Comparison of ENCODE assay signal across 8 cellular contexts in genomic region chr10:92240289-92241157, GRCh38. TPM values are rescaled to one million over a fixed set of nuclear protein-coding genes. Genes with fewer than 3 reads are reported as not detected.
DNase-seq lines count a peak whose midpoint lies in the region; ATAC-seq and TF ChIP-seq lines count a peak whose summit lies in the region.

No MANE protein-coding gene starts in this region.

- intact Hi-C loops in Calu3 (cut with micrococcal nuclease; ENCODE audit: unreplicated experiment): loop anchor here (5.0 kb wide), 2 partner anchors 118 to 153 kb away; no protein-coding TSS in a partner anchor

- H3K36me3 ChIP-seq in HUES6 (ENCODE audit: control insufficient read depth, insufficient read depth, low read length): no peaks in the 10 kb centered on the region
- no peaks in the 10 kb centered on the region for H3K36me3 ChIP-seq in neuron (ENCODE audit: insufficient read depth, low read length)

- H3K4me1 Mint-ChIP-seq in Calu3 (ENCODE audit: low read depth, unreplicated experiment): peaks cover 41% of the 10 kb centered on the region
- peaks cover 40% of the 10 kb centered on the region for H3K4me1 Mint-ChIP-seq in activated naive CD8-positive, alpha-beta T cell treated with anti-CD3 and anti-CD28 coated beads, Interleukin-2, amount 50 U/mL, for 24 hours

- peak overlapping the region; percentile 78 for H3K4me3 Mint-ChIP-seq in Calu3 (ENCODE audit: low read depth, unreplicated experiment)
- peak overlapping the region; percentile 89 for H3K4me3 Mint-ChIP-seq in activated naive CD8-positive, alpha-beta T cell treated with anti-CD3 and anti-CD28 coated beads, Interleukin-2, amount 50 U/mL, for 24 hours

- no peak overlapping the region for H3K27ac ChIP-seq in HUES6 (ENCODE audit: low read depth, low read length)

- peak overlapping the region; percentile 71 for H3K27ac Mint-ChIP-seq in Calu3 (ENCODE audit: unreplicated experiment)
- H3K27ac Mint-ChIP-seq in activated naive CD8-positive, alpha-beta T cell treated with anti-CD3 and anti-CD28 coated beads, Interleukin-2, amount 50 U/mL, for 24 hours: no peak overlapping the region

- no peaks in the 10 kb centered on the region for H3K27me3 Mint-ChIP-seq in Calu3 (ENCODE audit: unreplicated experiment)
- peaks cover 14% of the 10 kb centered on the region for H3K27me3 Mint-ChIP-seq in activated naive CD8-positive, alpha-beta T cell treated with anti-CD3 and anti-CD28 coated beads, Interleukin-2, amount 50 U/mL, for 24 hours

- peak overlapping the region; percentile 65 for H3K4me3 ChIP-seq in HUES6 (ENCODE audit: low read depth, low read length)
- peak overlapping the region; percentile 75 for H3K4me3 ChIP-seq in neuron (ENCODE audit: low read length)

- TF ChIP-seq CTCF in Calu3 (IDR thresholded peaks at IDR 0.05; ENCODE audit: unreplicated experiment): no peak

- CTCF ChIA-PET in Calu3 (lab: Charles Lee): interaction anchor here (0.6 to 0.7 kb wide), 3 partner anchors 51 to 167 kb away, joined by 3 to 7 read pairs (median 4); partner anchors contain the start of genes CPEB3 and MARCHF5

- no TSS peak for BruUV-seq in Calu3 (replicated peaks; lab: Mats Ljungman, UMichigan)

- no peaks in the 10 kb centered on the region for H3K9me3 Mint-ChIP-seq in Calu3 (ENCODE audit: low read depth, unreplicated experiment)
- no peaks in the 10 kb centered on the region for H3K9me3 Mint-ChIP-seq in activated naive CD8-positive, alpha-beta T cell treated with anti-CD3 and anti-CD28 coated beads, Interleukin-2, amount 50 U/mL, for 24 hours

- H3K36me3 Mint-ChIP-seq in Calu3 (ENCODE audit: insufficient read depth, unreplicated experiment): peaks cover 27% of the 10 kb centered on the region
- H3K36me3 Mint-ChIP-seq in activated naive CD8-positive, alpha-beta T cell treated with anti-CD3 and anti-CD28 coated beads, Interleukin-2, amount 50 U/mL, for 24 hours (ENCODE audit: low read depth): no peaks in the 10 kb centered on the region

- H3K27me3 ChIP-seq in HUES6 (ENCODE audit: control insufficient read depth, insufficient read depth, low read length) (peaks cover 38% of the 10 kb centered on the region), neuron (ENCODE audit: insufficient read depth, low read length) (peaks cover 3% of the 10 kb centered on the region)

- H2AFZ ChIP-seq in neuron (ENCODE audit: low read depth, low read length): peak overlapping the region; percentile 75

- DNase-seq in Calu3 (peak; percentile 51), glomerular visceral epithelial cell (ENCODE audit: extremely low spot score) (peak; percentile 53), SW 1271 (lab: John Stamatoyannopoulos, UW) (no peak)
- DNase-seq in activated naive CD8-positive, alpha-beta T cell treated with anti-CD3 and anti-CD28 coated beads, Interleukin-2, amount 50 U/mL, for 24 hours: peak; percentile 30

- ATAC-seq in GM19452 (IDR thresholded peaks at IDR 0.05; ENCODE audit: unreplicated experiment): peak; percentile 49
- ATAC-seq in activated naive CD8-positive, alpha-beta T cell treated with anti-CD3 and anti-CD28 coated beads, Interleukin-2, amount 50 U/mL, for 24 hours: peak; percentile 18

- peaks cover 12% of the 10 kb centered on the region; the same call in 1 of the 2 replicates for H3K4me1 ChIP-seq in HUES6 (ENCODE audit: control insufficient read depth, insufficient read depth, low read length)
- H3K4me1 ChIP-seq in neuron (ENCODE audit: insufficient read depth, low read length): peaks cover 15% of the 10 kb centered on the region

- H3K9me3 ChIP-seq in HUES6 (ENCODE audit: control insufficient read depth, insufficient read depth, low read depth, low read length) (no peaks in the 10 kb centered on the region), neuron (ENCODE audit: low read length) (no peaks in the 10 kb centered on the region)

- H3K9ac ChIP-seq in HUES6 (ENCODE audit: low read length): peak overlapping the region; percentile 31

TF ChIP-seq in PFSK-1, 5 proteins besides CTCF, POLR2A, EP300 and RAD21:
- TF ChIP-seq FOXP2 (optimal IDR thresholded peaks at IDR 0.05; ENCODE audit: borderline replicate concordance, extremely low read depth, extremely low read length, insufficient read depth) (no peak), POLR2AphosphoS5 (IDR thresholded peaks at IDR 0.05; ENCODE audit: low read depth, low read length) (no peak), TAF1 (IDR thresholded peaks at IDR 0.05; ENCODE audit: borderline replicate concordance, insufficient read depth, low read length) (no peak), SIN3A (IDR thresholded peaks at IDR 0.05; ENCODE audit: borderline replicate concordance, insufficient read depth, low read length) (0 out of 2 replicates have a peak, but pooled peaks have one; percentile 45)
- TF ChIP-seq, protein P1, sequence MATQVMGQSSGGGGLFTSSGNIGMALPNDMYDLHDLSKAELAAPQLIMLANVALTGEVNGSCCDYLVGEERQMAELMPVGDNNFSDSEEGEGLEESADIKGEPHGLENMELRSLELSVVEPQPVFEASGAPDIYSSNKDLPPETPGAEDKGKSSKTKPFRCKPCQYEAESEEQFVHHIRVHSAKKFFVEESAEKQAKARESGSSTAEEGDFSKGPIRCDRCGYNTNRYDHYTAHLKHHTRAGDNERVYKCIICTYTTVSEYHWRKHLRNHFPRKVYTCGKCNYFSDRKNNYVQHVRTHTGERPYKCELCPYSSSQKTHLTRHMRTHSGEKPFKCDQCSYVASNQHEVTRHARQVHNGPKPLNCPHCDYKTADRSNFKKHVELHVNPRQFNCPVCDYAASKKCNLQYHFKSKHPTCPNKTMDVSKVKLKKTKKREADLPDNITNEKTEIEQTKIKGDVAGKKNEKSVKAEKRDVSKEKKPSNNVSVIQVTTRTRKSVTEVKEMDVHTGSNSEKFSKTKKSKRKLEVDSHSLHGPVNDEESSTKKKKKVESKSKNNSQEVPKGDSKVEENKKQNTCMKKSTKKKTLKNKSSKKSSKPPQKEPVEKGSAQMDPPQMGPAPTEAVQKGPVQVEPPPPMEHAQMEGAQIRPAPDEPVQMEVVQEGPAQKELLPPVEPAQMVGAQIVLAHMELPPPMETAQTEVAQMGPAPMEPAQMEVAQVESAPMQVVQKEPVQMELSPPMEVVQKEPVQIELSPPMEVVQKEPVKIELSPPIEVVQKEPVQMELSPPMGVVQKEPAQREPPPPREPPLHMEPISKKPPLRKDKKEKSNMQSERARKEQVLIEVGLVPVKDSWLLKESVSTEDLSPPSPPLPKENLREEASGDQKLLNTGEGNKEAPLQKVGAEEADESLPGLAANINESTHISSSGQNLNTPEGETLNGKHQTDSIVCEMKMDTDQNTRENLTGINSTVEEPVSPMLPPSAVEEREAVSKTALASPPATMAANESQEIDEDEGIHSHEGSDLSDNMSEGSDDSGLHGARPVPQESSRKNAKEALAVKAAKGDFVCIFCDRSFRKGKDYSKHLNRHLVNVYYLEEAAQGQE (IDR thresholded peaks at IDR 0.05; ENCODE audit: insufficient read depth in 1 of 2, low read depth in 2 of 2, low read length in 2 of 2): no peak
TF ChIP-seq in PFSK-1: peak in this region for 1.

RNA-seq across cellular contexts. Expression of gene CPEB3, which starts 50.4 kb away (rescaled TPM):
- total RNA-seq in Calu3 (2022): 2.8 and 3.6 TPM in 2 replicates
- polyA plus RNA-seq in PFSK-1 (2012; ENCODE audit: insufficient read length, low read depth): 0.26 TPM

RNA-seq across cellular contexts. Expression of gene MARCHF5, which starts 50.4 kb away (rescaled TPM):
- 27.1 and 28.1 TPM in 2 replicates for total RNA-seq in Calu3 (2022)
- polyA plus RNA-seq in PFSK-1 (2012; ENCODE audit: insufficient read length, low read depth): 24.7 TPM

Comparison
In these comparisons a context has a peak if more than half of its experiments do, and no peak if none do; other contexts are left out.
1. DNase-seq: peak in Calu3 (single experiment), activated naive CD8-positive, alpha-beta T cell treated with anti-CD3 and anti-CD28 coated beads, Interleukin-2, amount 50 U/mL, for 24 hours (single experiment) and glomerular visceral epithelial cell (single experiment); none in SW 1271 (0 of 2).